18 cellular contexts compared by ENCODE assay signal in genomic region chr9:99249619-99250018, GRCh38. TPM values are rescaled to one million over a fixed set of nuclear protein-coding genes. Genes with fewer than 3 reads are reported as not detected.
DNase-seq lines count a peak whose midpoint lies in the region; ATAC-seq and TF ChIP-seq lines count a peak whose summit lies in the region.
"Had no signal": no experiment of that assay in that cellular context is flagged by ENCODE, and none has a peak within 500 bp of the region (broad histone marks: within the 10 kb centered on the region; RNA-seq: fewer than 3 reads in every experiment).

No MANE protein-coding gene starts in this region.

- no peak overlapping the region for H3K4me3 Mint-ChIP-seq in activated CD4-positive, alpha-beta T cell treated with anti-CD3 and anti-CD28 coated beads for 36 hours
- H3K4me3 Mint-ChIP-seq in activated T-helper 17 cell treated with anti-CD3 and anti-CD28 coated beads, Interleukin-2, amount 50 U/mL, for 72 hours: peak overlapping the region; percentile 37
- H3K4me3 Mint-ChIP-seq: activated naive CD4-positive, alpha-beta T cell treated with anti-CD3 and anti-CD28 coated beads, Interleukin-2, amount 10 ng/mL, durations not matched to agents 7 days and 5 days had no signal

- H3K27ac ChIP-seq in testis: no peak overlapping the region
- H3K27ac ChIP-seq: 22Rv1, BLaER1, coronary artery, neutrophil, right lobe of liver had no signal

- H3K4me1 Mint-ChIP-seq in activated CD4-positive, alpha-beta T cell treated with anti-CD3 and anti-CD28 coated beads for 36 hours: peaks cover 38% of the 10 kb centered on the region
- peaks cover 20% of the 10 kb centered on the region for H3K4me1 Mint-ChIP-seq in activated T-helper 17 cell treated with anti-CD3 and anti-CD28 coated beads, Interleukin-2, amount 50 U/mL, for 72 hours

- H3K27me3 ChIP-seq in testis: no peaks in the 10 kb centered on the region
- H3K27me3 ChIP-seq: BLaER1, neutrophil, right lobe of liver had no signal

- H3K27ac Mint-ChIP-seq in activated CD4-positive, alpha-beta T cell treated with anti-CD3 and anti-CD28 coated beads for 36 hours: peak overlapping the region; percentile 65
- H3K27ac Mint-ChIP-seq in activated T-helper 17 cell treated with anti-CD3 and anti-CD28 coated beads, Interleukin-2, amount 50 U/mL, for 72 hours: peak overlapping the region; percentile 63
- H3K27ac Mint-ChIP-seq: activated naive CD4-positive, alpha-beta T cell treated with anti-CD3 and anti-CD28 coated beads, Interleukin-2, amount 10 ng/mL, durations not matched to agents 7 days and 5 days had no signal

- TF ChIP-seq POLR2A in testis (IDR thresholded peaks at IDR 0.05): no peak

- POLR2A ChIA-PET in activated CD4-positive, alpha-beta T cell treated with anti-CD3 and anti-CD28 coated beads for 36 hours (lab: Charles Lee): no interaction called here

- no peaks in the 10 kb centered on the region for H3K36me3 ChIP-seq in testis (ENCODE audit: low read depth, missing control alignments)
- H3K36me3 ChIP-seq: BLaER1, neutrophil, right lobe of liver had no signal

- H3K27me3 Mint-ChIP-seq in activated CD4-positive, alpha-beta T cell treated with anti-CD3 and anti-CD28 coated beads for 36 hours: no peaks in the 10 kb centered on the region
- no peaks in the 10 kb centered on the region for H3K27me3 Mint-ChIP-seq in activated T-helper 17 cell treated with anti-CD3 and anti-CD28 coated beads, Interleukin-2, amount 50 U/mL, for 72 hours

- intact Hi-C loops in activated CD4-positive, alpha-beta T cell treated with anti-CD3 and anti-CD28 coated beads for 36 hours (cut with DNase I, micrococcal nuclease): loop anchor here (5.0 to 10.0 kb wide), 6 partner anchors 67 to 992 kb away; partner anchors contain the start of genes ERP44 (in 1 of the 2), INVS (in 1 of the 2), STX17 (in 1 of the 2) and TBC1D2 (in 1 of the 2)
- intact Hi-C loops in testis (cut with DNase I; ENCODE audit: low total_unique reads): no loop called here

- no peak overlapping the region for H3K4me3 ChIP-seq in testis
- H3K4me3 ChIP-seq: BLaER1, coronary artery, right lobe of liver had no signal

- H3K4me1 ChIP-seq in testis: no peaks in the 10 kb centered on the region
- H3K4me1 ChIP-seq: right lobe of liver had no signal

- peak; percentile 65 for DNase-seq in activated CD4-positive, alpha-beta T cell treated with anti-CD3 and anti-CD28 coated beads for 36 hours
- no peak for DNase-seq in activated CD4-positive, alpha-beta T cell treated with anti-CD3 and anti-CD28 coated beads, Interleukin-2, amount 50 U/mL, for 4 hours
- DNase-seq in stimulated activated CD8-positive, alpha-beta memory T cell treated with anti-CD3 and anti-CD28 coated beads, Interleukin-4, amount 100 ng/mL, for 48 hours: peak; percentile 63
- DNase-seq in testis (no peak), putamen (ENCODE audit: low spot score) (no peak), SIG-M5 (lab: John Stamatoyannopoulos, UW) (no peak)
- DNase-seq: activated naive CD4-positive, alpha-beta T cell treated with anti-CD3 and anti-CD28 coated beads, Interleukin-2, amount 10 ng/mL, durations not matched to agents 7 days and 5 days; foreskin fibroblast; Kasumi-1; NCI-H1417; right lobe of liver; SW 1271 had no signal

- CTCF ChIA-PET in activated CD4-positive, alpha-beta T cell treated with anti-CD3 and anti-CD28 coated beads for 36 hours (lab: Charles Lee): interaction anchor here (1.0 kb wide), 1 partner anchor 29 kb away, joined by 3 read pairs; no protein-coding TSS in a partner anchor

- H3K9me3 Mint-ChIP-seq in activated CD4-positive, alpha-beta T cell treated with anti-CD3 and anti-CD28 coated beads for 36 hours (ENCODE audit: low read depth): no peaks in the 10 kb centered on the region
- H3K9me3 Mint-ChIP-seq in activated T-helper 17 cell treated with anti-CD3 and anti-CD28 coated beads, Interleukin-2, amount 50 U/mL, for 72 hours: no peaks in the 10 kb centered on the region
- H3K9me3 Mint-ChIP-seq: activated naive CD4-positive, alpha-beta T cell treated with anti-CD3 and anti-CD28 coated beads, Interleukin-2, amount 10 ng/mL, durations not matched to agents 7 days and 5 days had no signal

- ATAC-seq in activated CD4-positive, alpha-beta T cell treated with anti-CD3 and anti-CD28 coated beads for 36 hours: peak; percentile 43
- peak; percentile 31 for ATAC-seq in HG03108 (IDR thresholded peaks at IDR 0.05; ENCODE audit: unreplicated experiment)
- ATAC-seq in activated T-helper 17 cell treated with anti-CD3 and anti-CD28 coated beads, Interleukin-2, amount 50 U/mL, for 72 hours (replicated peaks): peak; percentile 59
- ATAC-seq: right lobe of liver had no signal

- H3K36me3 Mint-ChIP-seq in activated CD4-positive, alpha-beta T cell treated with anti-CD3 and anti-CD28 coated beads for 36 hours (ENCODE audit: low read depth): no peaks in the 10 kb centered on the region
- H3K36me3 Mint-ChIP-seq in activated T-helper 17 cell treated with anti-CD3 and anti-CD28 coated beads, Interleukin-2, amount 50 U/mL, for 72 hours (ENCODE audit: low read depth): peaks cover 6% of the 10 kb centered on the region
- H3K36me3 Mint-ChIP-seq: activated naive CD4-positive, alpha-beta T cell treated with anti-CD3 and anti-CD28 coated beads, Interleukin-2, amount 10 ng/mL, durations not matched to agents 7 days and 5 days had no signal

- no peaks in the 10 kb centered on the region for H3K9me3 ChIP-seq in testis
- H3K9me3 ChIP-seq: BLaER1, neutrophil, right lobe of liver had no signal

- TF ChIP-seq CTCF in testis (IDR thresholded peaks at IDR 0.05): no peak

RNA-seq across cellular contexts. Expression of gene SEC61B, which starts 27.5 kb away (rescaled TPM):
- 100 to 1,000 TPM in 1 of 2 experiments, 10 to 100 TPM in 1; 81.0 to 139 TPM for total RNA-seq in activated CD4-positive, alpha-beta T cell treated with anti-CD3 and anti-CD28 coated beads for 36 hours
- 100 to 1,000 TPM in 1 of 2 donors, 10 to 100 TPM in 1; 80.0 to 128 TPM for total RNA-seq in activated T-helper 17 cell treated with anti-CD3 and anti-CD28 coated beads, Interleukin-2, amount 50 U/mL, for 72 hours
- total RNA-seq in testis: 10 to 100 TPM; 78.3 to 91.7 TPM
- polyA plus RNA-seq in testis (ENCODE audit: insufficient read depth, low read depth, low replicate concordance): 145 TPM

RNA-seq across cellular contexts. Expression of gene ALG2, which starts 27.9 kb away (rescaled TPM):
- 10 to 100 TPM; 22.8 to 31.1 TPM for total RNA-seq in activated CD4-positive, alpha-beta T cell treated with anti-CD3 and anti-CD28 coated beads for 36 hours
- total RNA-seq in activated T-helper 17 cell treated with anti-CD3 and anti-CD28 coated beads, Interleukin-2, amount 50 U/mL, for 72 hours: 10 to 100 TPM; 26.5 to 28.3 TPM
- total RNA-seq in testis: 10 to 100 TPM; 46.7 to 48.0 TPM
- polyA plus RNA-seq in testis (ENCODE audit: insufficient read depth, low read depth, low replicate concordance): 37.9 TPM

Comparison
In these comparisons a context has a peak if more than half of its experiments do, and no peak if none do; other contexts are left out.
1. DNase-seq: peak in activated CD4-positive, alpha-beta T cell treated with anti-CD3 and anti-CD28 coated beads for 36 hours (single experiment) and stimulated activated CD8-positive, alpha-beta memory T cell treated with anti-CD3 and anti-CD28 coated beads, Interleukin-4, amount 100 ng/mL, for 48 hours (single experiment); none in activated CD4-positive, alpha-beta T cell treated with anti-CD3 and anti-CD28 coated beads, Interleukin-2, amount 50 U/mL, for 4 hours (0 of 2), testis (single experiment), putamen (single experiment) and SIG-M5 (single experiment).
2. Peak in every context shown above with its lines, with median percentiles within 50 percentile points of each other: ATAC-seq.